In genomic region chr12:94789510-94790225, GRCh38 we compare ENCODE assay signal across 1 cellular context.
TF ChIP-seq lines count a peak whose summit lies in the region.

No MANE protein-coding gene starts in this region.

TF ChIP-seq in endothelial cell of umbilical vein, 7 proteins besides CTCF, POLR2A, EP300 and RAD21 (continued from another document):
- no peak for TF ChIP-seq POLR2AphosphoS5 (IDR thresholded peaks at IDR 0.05; ENCODE audit: insufficient read depth, low read depth, low read length)
